In the genomic region with DNA sequence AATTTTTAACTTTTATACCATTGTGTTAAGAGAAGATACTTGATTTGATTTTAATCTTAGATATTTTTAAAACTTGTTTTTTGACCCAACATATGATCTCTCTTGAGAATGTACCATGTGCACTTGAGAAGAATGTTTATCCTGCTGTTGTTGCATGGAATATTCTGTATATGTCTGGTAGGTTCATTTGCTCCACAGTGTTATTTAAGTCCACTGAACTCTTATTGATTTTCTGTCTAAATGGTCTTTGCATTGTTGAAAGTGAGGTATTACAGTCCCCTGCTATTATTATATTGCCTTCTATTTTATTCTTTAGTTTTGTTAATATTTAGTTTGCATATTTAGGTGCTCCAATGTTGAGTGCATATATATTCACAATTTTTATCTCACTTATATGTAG, we compare ENCODE assay signal across 34 cellular contexts.
"Had no signal": no experiment of that assay in that cellular context is flagged by ENCODE, and none has a peak within 500 bp of the region (broad histone marks: within the 10 kb centered on the region; RNA-seq: fewer than 3 reads in every experiment).

No MANE protein-coding gene starts in this region.

- H3K27ac ChIP-seq: adrenal gland, ascending aorta, body of pancreas, brain microvascular endothelial cell, breast epithelium, cardiac muscle cell had no signal

- H3K27me3 ChIP-seq: adrenal gland, ascending aorta, body of pancreas, brain microvascular endothelial cell, breast epithelium, cardiac muscle cell had no signal

- H3K36me3 ChIP-seq: adrenal gland, ascending aorta, brain microvascular endothelial cell, breast epithelium, cardiac muscle cell had no signal

- ATAC-seq: activated naive CD4-positive, alpha-beta T cell treated with anti-CD3 and anti-CD28 coated beads, Interleukin-2, amount 50 U/mL, for 72 hours; activated naive CD8-positive, alpha-beta T cell treated with anti-CD3 and anti-CD28 coated beads, Interleukin-2, amount 50 U/mL, for 24 hours; activated T-cell treated with anti-CD3 and anti-CD28 coated beads, Interleukin-2, amount 50 U/mL, for 4 hours; activated T-cell treated with anti-CD3 and anti-CD28 coated beads, Interleukin-2, amount 50 U/mL, for 72 hours; activated T-helper 17 cell treated with anti-CD3 and anti-CD28 coated beads, Interleukin-2, amount 50 U/mL, for 72 hours; body of pancreas had no signal

- DNase-seq: activated effector memory CD4-positive, alpha-beta T cell treated with anti-CD3 and anti-CD28 coated beads, Interleukin-2, amount 50 U/mL, for 16 hours; activated effector memory CD4-positive, alpha-beta T cell treated with Interleukin-2 at 50 U/mL for 16 hours; activated gamma-delta T cell; activated gamma-delta T cell treated with Interleukin-2 at 50 U/mL for 16 hours; activated naive CD4-positive, alpha-beta T cell; activated naive CD4-positive, alpha-beta T cell treated with anti-CD3 and anti-CD28 coated beads for 36 hours; activated naive CD4-positive, alpha-beta T cell treated with anti-CD3 and anti-CD28 coated beads, Interleukin-2, amount 10 ng/mL, durations not matched to agents 7 days and 5 days; activated naive CD4-positive, alpha-beta T cell treated with anti-CD3 and anti-CD28 coated beads, Interleukin-2, amount 50 U/mL, for 16 hours; activated naive CD4-positive, alpha-beta T cell treated with Interleukin-2 at 50 U/mL for 16 hours; activated naive CD8-positive, alpha-beta T cell treated with anti-CD3 and anti-CD28 coated beads for 36 hours; activated naive CD8-positive, alpha-beta T cell treated with anti-CD3 and anti-CD28 coated beads, Interleukin-2, amount 10 ng/mL, durations not matched to agents 7 days and 5 days; activated naive CD8-positive, alpha-beta T cell treated with anti-CD3 and anti-CD28 coated beads, Interleukin-2, amount 50 U/mL, for 24 hours; activated T-cell treated with anti-CD3 and anti-CD28 coated beads, Interleukin-2, amount 50 U/mL, for 1 hour; activated T-cell treated with anti-CD3 and anti-CD28 coated beads, Interleukin-2, amount 50 U/mL, for 24 hours; activated T-cell treated with anti-CD3 and anti-CD28 coated beads, Interleukin-2, amount 50 U/mL, for 4 hours; activated T-cell treated with anti-CD3 and anti-CD28 coated beads, Interleukin-2, amount 50 U/mL, for 48 hours; activated T-cell treated with anti-CD3 and anti-CD28 coated beads, Interleukin-2, amount 50 U/mL, for 72 hours; adrenal gland; amniotic stem cell; amygdala; anterior cingulate cortex; aorta; body of pancreas; brain microvascular endothelial cell; caudate nucleus; central memory CD4-positive, alpha-beta T cell; cerebellar nuclear complex had no signal

- H3K9me3 ChIP-seq: adrenal gland, ascending aorta, body of pancreas, breast epithelium had no signal

- H3K4me3 ChIP-seq: adrenal gland, ascending aorta, body of pancreas, breast epithelium, cardiac muscle cell had no signal

- H3K4me1 ChIP-seq: adrenal gland, ascending aorta, body of pancreas, breast epithelium had no signal

- FAIRE-seq: astrocyte, bronchial epithelial cell had no signal
